8 cellular contexts compared by ENCODE assay signal in genomic region chr7:55065511-55066229, GRCh38. TPM values are rescaled to one million over a fixed set of nuclear protein-coding genes. Genes with fewer than 3 reads are reported as not detected.
DNase-seq lines count a peak whose midpoint lies in the region; ATAC-seq, FAIRE-seq and TF ChIP-seq lines count a peak whose summit lies in the region.

No MANE protein-coding gene starts in this region.

- H3K9me3 ChIP-seq in duodenal mucosa (ENCODE audit: control insufficient read depth in 1 of 2, low read length in 2 of 2) = no peaks in the 10 kb centered on the region

- no peak overlapping the region for H3K9ac ChIP-seq in duodenal mucosa (ENCODE audit: low read depth in 1 of 2, low read length in 2 of 2)

- H3K36me3 Mint-ChIP-seq in nephron progenitor cell (ENCODE audit: low read depth) = no peaks in the 10 kb centered on the region

- FAIRE-seq in GM12891 (lab: Jason Lieb, UNC) = no peak

- H3K9me3 Mint-ChIP-seq in nephron progenitor cell = no peaks in the 10 kb centered on the region

- DNase-seq in EL (peak; percentile 96), HS-5 (ENCODE audit: low read depth) (peak; percentile 86), nephron progenitor cell (peak; percentile 16), GF-D8 (lab: John Stamatoyannopoulos, UW) (no peak), GM12891 (ENCODE audit: insufficient read length, low spot score) (no peak)
- DNase-seq in stimulated activated CD4-positive, alpha-beta T cell treated with anti-CD3 and anti-CD28 coated beads, Interleukin-12 subunit alpha, Interleukin-12 subunit beta, amount 100 ng/mL, for 4 hours = no peak

- H3K27ac ChIP-seq in duodenal mucosa (ENCODE audit: low read depth, low read length) = peak overlapping the region; percentile 30

- no peak for TF ChIP-seq CTCF in nephron progenitor cell (IDR thresholded peaks at IDR 0.05)

- H3K4me1 ChIP-seq in duodenal mucosa (ENCODE audit: control insufficient read depth in 1 of 2, insufficient read depth in 2 of 2, low read length in 2 of 2) = peaks cover 20 to 25% of the 10 kb centered on the region in 2 donors

- H3K27me3 Mint-ChIP-seq in nephron progenitor cell (ENCODE audit: low read depth, poor library complexity) = peaks cover 18% of the 10 kb centered on the region

- no peak for ATAC-seq in HG02970 (IDR thresholded peaks at IDR 0.05; ENCODE audit: low FRiP score, unreplicated experiment)

- no peak for TF ChIP-seq POLR2A in GM12891 (IDR thresholded peaks at IDR 0.05; ENCODE audit: low read depth, low read length)

- peak overlapping the region; percentile 89 for H3K27ac Mint-ChIP-seq in nephron progenitor cell

- H3K4me1 Mint-ChIP-seq in nephron progenitor cell = peaks cover 45% of the 10 kb centered on the region

- no peak overlapping the region for H3K4me3 ChIP-seq in duodenal mucosa (ENCODE audit: low read depth in 1 of 2, low read length in 2 of 2)

- H3K36me3 ChIP-seq in duodenal mucosa (ENCODE audit: control insufficient read depth in 1 of 2, insufficient read depth in 2 of 2, low read length in 2 of 2) = peaks cover 0 to 3% of the 10 kb centered on the region in 2 donors

- H3K27me3 ChIP-seq in duodenal mucosa (ENCODE audit: control insufficient read depth in 1 of 2, insufficient read depth in 2 of 2, low read length in 2 of 2) = no peaks in the 10 kb centered on the region

- H3K4me3 Mint-ChIP-seq in nephron progenitor cell = peak overlapping the region; percentile 49

TF ChIP-seq in GM12891, 5 proteins besides CTCF, POLR2A, EP300 and RAD21:
- TF ChIP-seq PAX5 (IDR thresholded peaks at IDR 0.05; ENCODE audit: insufficient read depth, low read length, severe bottlenecking) (no peak), POU2F2 (IDR thresholded peaks at IDR 0.05; ENCODE audit: low read depth, low read length) (no peak), POLR2AphosphoS5 (IDR thresholded peaks at IDR 0.05; ENCODE audit: low read depth, low read length) (no peak)

RNA-seq across cellular contexts. Expression of gene EGFR, which starts 46.9 kb away (rescaled TPM):
- 0.05 TPM for polyA plus RNA-seq in GM12891 (2012; ENCODE audit: low read depth, missing spikeins)

Comparison
In these comparisons a context has a peak if more than half of its experiments do, and no peak if none do; other contexts are left out.
1. DNase-seq: peak in EL (single experiment), HS-5 (single experiment) and nephron progenitor cell (single experiment); none in stimulated activated CD4-positive, alpha-beta T cell treated with anti-CD3 and anti-CD28 coated beads, Interleukin-12 subunit alpha, Interleukin-12 subunit beta, amount 100 ng/mL, for 4 hours (single experiment), GF-D8 (single experiment) and GM12891 (single experiment).